25 cellular contexts compared by ENCODE assay signal in the genomic region with DNA sequence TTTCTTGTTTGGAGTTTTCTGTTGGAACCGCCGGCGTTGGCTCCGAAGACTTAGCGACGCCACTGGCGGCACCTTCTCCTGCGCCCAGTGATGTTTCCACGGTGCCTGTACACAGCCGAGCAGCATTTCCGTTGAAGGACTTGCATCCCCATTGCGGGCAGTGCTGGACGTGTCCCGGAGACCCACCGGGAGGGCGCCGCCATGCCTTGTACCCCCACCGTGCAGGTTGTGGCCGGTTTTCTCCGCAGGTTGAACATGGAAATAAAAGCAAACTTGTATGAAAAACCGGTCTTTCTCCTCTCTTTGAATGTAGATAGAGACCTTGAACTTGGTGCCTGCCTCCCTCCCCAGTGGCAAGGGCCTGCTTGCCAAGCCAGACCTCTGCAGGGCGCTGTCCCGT. TPM values are rescaled to one million over a fixed set of nuclear protein-coding genes. Genes with fewer than 3 reads are reported as not detected.
A peak's percentile ranks its signal among the peaks of the same experiment; 100 is the strongest.
DNase-seq lines count a peak whose midpoint lies in the region; ATAC-seq and TF ChIP-seq lines count a peak whose summit lies in the region.
"Had no signal": no experiment of that assay in that cellular context is flagged by ENCODE, and none has a peak within 500 bp of the region (broad histone marks: within the 10 kb centered on the region; RNA-seq: fewer than 3 reads in every experiment).

No MANE protein-coding gene starts in this region.

- H3K79me2 ChIP-seq in H9 (ENCODE audit: insufficient read depth, low read length) (peaks cover 3% of the 10 kb centered on the region; the same call in 1 of the 2 replicates), mammary epithelial cell (ENCODE audit: insufficient read depth, low read length) (peaks cover 34% of the 10 kb centered on the region), osteoblast (ENCODE audit: insufficient read depth, low read length) (peaks cover 32% of the 10 kb centered on the region)

- in situ Hi-C loops in mammary epithelial cell (cut with MboI; ENCODE audit: low sequenced_read_pairs in 2 of 2): no loop called here

- H3K9me3 ChIP-seq in right cardiac atrium (ENCODE audit: control insufficient read depth, low read length) (no peaks in the 10 kb centered on the region), right atrium auricular region (no peaks in the 10 kb centered on the region), H9 (ENCODE audit: control insufficient read depth, low read depth, low read length) (no peaks in the 10 kb centered on the region), mammary epithelial cell (replicated peaks; ENCODE audit: insufficient read depth, low read length) (no peaks in the 10 kb centered on the region), osteoblast (ENCODE audit: low read depth, low read length) (no peaks in the 10 kb centered on the region)
- H3K9me3 ChIP-seq: BLaER1 treated with 17β-estradiol and CSF1 and Interleukin-3, amounts not matched to agents 10 nM and 100 nM; SJCRH30 had no signal

- H4K5ac ChIP-seq in H9 (ENCODE audit: insufficient read length, low read depth, low read length): no peak overlapping the region

- no peaks in the 10 kb centered on the region; a peak in 2 of 5 replicates for H3K9me3 Mint-ChIP-seq in H9
- no peaks in the 10 kb centered on the region for H3K9me3 Mint-ChIP-seq in activated T-cell treated with anti-CD3 and anti-CD28 coated beads, Interleukin-2, amount 50 U/mL, for 4 hours
- H3K9me3 Mint-ChIP-seq: CD4-positive, alpha-beta T cell had no signal

- no peak overlapping the region for H3K14ac ChIP-seq in H9 (ENCODE audit: insufficient read depth, low read length)

- H2AK5ac ChIP-seq in H9 (ENCODE audit: insufficient read length, low read length): no peak overlapping the region

- CTCF ChIA-PET in mammary epithelial cell (lab: Charles Lee; ENCODE audit: low non-redundant PET): no interaction called here

- H3K4me3 ChIP-seq in right cardiac atrium (ENCODE audit: low read length) (no peak overlapping the region), right atrium auricular region (no peak overlapping the region), mammary epithelial cell (replicated peaks in 1 of 3; ENCODE audit: insufficient read depth in 1 of 3, low read depth in 2 of 3, low read length in 3 of 3) (no peak overlapping the region), osteoblast (ENCODE audit: insufficient read depth, low read length) (no peak overlapping the region)
- H3K4me3 ChIP-seq: BLaER1 treated with 17β-estradiol and CSF1 and Interleukin-3, amounts not matched to agents 10 nM and 100 nM; GM12878; GM23248; SJCRH30 had no signal

- H3K27me3 Mint-ChIP-seq in H9 (ENCODE audit: low read depth): no peaks in the 10 kb centered on the region; the same call in 1 of the 2 replicates
- no peaks in the 10 kb centered on the region for H3K27me3 Mint-ChIP-seq in activated T-cell treated with anti-CD3 and anti-CD28 coated beads, Interleukin-2, amount 50 U/mL, for 4 hours (ENCODE audit: low read depth)
- H3K27me3 Mint-ChIP-seq: CD4-positive, alpha-beta T cell had no signal

- H3K18ac ChIP-seq in H9 (ENCODE audit: insufficient read length, low read depth, low read length): no peak overlapping the region

- WGBS in right cardiac atrium: 95% methylated on average over 23 of the region's 23 CpGs
- no CpG with 5 or more reads among the region's 23 CpGs for WGBS in H9 (ENCODE audit: extremely low coverage, insufficient read length, low lambda C conversion rate)
- 94% methylated on average over 10 of the region's 23 CpGs for WGBS in mammary epithelial cell (ENCODE audit: low coverage, missing lambda C conversion rate)

- H2AFZ ChIP-seq in H9 (ENCODE audit: low read length) (no peak overlapping the region), mammary epithelial cell (ENCODE audit: low read depth, low read length) (no peak overlapping the region), osteoblast (ENCODE audit: low read length) (no peak overlapping the region)
- H2AFZ ChIP-seq: GM23248 had no signal

- intact Hi-C loops in right cardiac atrium (cut with DNase I) (no loop called here), mammary epithelial cell (cut with micrococcal nuclease) (no loop called here), posterior vena cava (cut with DNase I) (no loop called here)

- H4K8ac ChIP-seq in H9 (replicated peaks; ENCODE audit: insufficient read length, low read depth, low read length): no peak overlapping the region

- H3K27ac Mint-ChIP-seq in H9: peak overlapping the region; percentile 35 to 76 (median 37); a peak in 4 of 7 replicates
- H3K27ac Mint-ChIP-seq: CD4-positive, alpha-beta T cell had no signal

- H2BK120ac ChIP-seq in H9 (ENCODE audit: low read depth, low read length, poor library complexity, severe bottlenecking): no peak overlapping the region

- peaks cover 5% of the 10 kb centered on the region for H3K79me1 ChIP-seq in H9 (ENCODE audit: insufficient read depth, low read depth, low read length, poor library complexity, severe bottlenecking)

- BruUV-seq in mammary epithelial cell (replicated peaks; lab: Mats Ljungman, UMichigan): TSS peak; percentile 54

- peaks cover 0 to 2% of the 10 kb centered on the region in 2 experiments; a peak in 1 of 4 replicates for H3K4me1 Mint-ChIP-seq in H9
- H3K4me1 Mint-ChIP-seq in activated T-cell treated with anti-CD3 and anti-CD28 coated beads, Interleukin-2, amount 50 U/mL, for 4 hours (ENCODE audit: low read depth): no peaks in the 10 kb centered on the region

- H2BK12ac ChIP-seq in H9 (ENCODE audit: insufficient read length, low read depth, low read length): no peak overlapping the region

- no peak overlapping the region for H2BK20ac ChIP-seq in H9 (ENCODE audit: low read depth, low read length, poor library complexity, severe bottlenecking)

- peak in 2 of 3 donors; percentile 19 to 55 for DNase-seq in right cardiac atrium
- no peak for DNase-seq in right atrium auricular region (ENCODE audit: low spot score)
- DNase-seq in H9: no peak
- DNase-seq in mammary epithelial cell: no peak
- DNase-seq in osteoblast (ENCODE audit: insufficient read length, low spot score, missing footprints): peak; percentile 75
- no peak for DNase-seq in activated T-cell treated with anti-CD3 and anti-CD28 coated beads, Interleukin-2, amount 50 U/mL, for 4 hours
- no peak for DNase-seq in amygdala (lab: John Stamatoyannopoulos, UW)
- DNase-seq in posterior vena cava (ENCODE audit: low spot score): no peak
- DNase-seq: AML-193; CD4-positive, alpha-beta T cell; GDM1; GM23248; IMR-90; NCI-H1048; NCI-H1417; NCI-H1694; NCI-H2081; NCI-H2227 treated with DMSO at 0.1 percent for 48 hours; NCI-H526 treated with DMSO at 0.1 percent for 48 hours; SJCRH30 had no signal

- H4K20me1 ChIP-seq in H9 (ENCODE audit: control insufficient read depth, insufficient read depth, insufficient read length): no peaks in the 10 kb centered on the region
- H4K20me1 ChIP-seq in mammary epithelial cell (ENCODE audit: insufficient read depth, low read length): no peaks in the 10 kb centered on the region
- H4K20me1 ChIP-seq in osteoblast (ENCODE audit: insufficient read depth, low read length): peaks cover 40% of the 10 kb centered on the region

- H3K23me2 ChIP-seq in H9 (ENCODE audit: insufficient read length, low read depth, low read length, poor library complexity, severe bottlenecking): no peaks in the 10 kb centered on the region

- H3T11ph ChIP-seq in H9 (ENCODE audit: low read length): no peak overlapping the region

- no peak overlapping the region for H3K23ac ChIP-seq in H9 (ENCODE audit: insufficient read length, low read depth, low read length)

- no peak overlapping the region for H2BK15ac ChIP-seq in H9 (ENCODE audit: low read depth, low read length)

- TF ChIP-seq CTCF in right atrium auricular region (IDR thresholded peaks at IDR 0.05) (no peak), H9 (conservative IDR thresholded peaks at IDR 0.05) (no peak), mammary epithelial cell (conservative IDR thresholded peaks at IDR 0.05 in 1 of 2, IDR thresholded peaks at IDR 0.05 in 1 of 2; ENCODE audit: extremely low read depth in 1 of 2, insufficient read depth in 1 of 2, low read depth in 1 of 2, low read length in 2 of 2) (no peak), osteoblast (IDR thresholded peaks at IDR 0.05; ENCODE audit: extremely low read depth, low read depth, low read length) (no peak)

- H3K4me1 ChIP-seq in right cardiac atrium (ENCODE audit: control insufficient read depth, insufficient read depth, low read length) (no peaks in the 10 kb centered on the region), right atrium auricular region (no peaks in the 10 kb centered on the region), H9 (ENCODE audit: insufficient read depth, low read length) (no peaks in the 10 kb centered on the region), mammary epithelial cell (ENCODE audit: insufficient read depth, low read length) (no peaks in the 10 kb centered on the region), osteoblast (ENCODE audit: insufficient read depth, low read length) (no peaks in the 10 kb centered on the region)
- H3K4me1 ChIP-seq: SJCRH30 had no signal

- H3K4ac ChIP-seq in H9 (ENCODE audit: low read depth, low read length): no peak overlapping the region

- H3K9ac ChIP-seq in H9 (ENCODE audit: extremely low read depth, insufficient read length, low read length) (no peak overlapping the region), mammary epithelial cell (ENCODE audit: insufficient read depth, low read length) (no peak overlapping the region)
- H3K9ac ChIP-seq: BLaER1 treated with 17β-estradiol and CSF1 and Interleukin-3, amounts not matched to agents 10 nM and 100 nM; GM23248; KMS-11 had no signal

- H3K4me3 Mint-ChIP-seq in H9: no peak overlapping the region; a peak in 1 of 5 replicates
- no peak overlapping the region for H3K4me3 Mint-ChIP-seq in activated T-cell treated with anti-CD3 and anti-CD28 coated beads, Interleukin-2, amount 50 U/mL, for 4 hours
- H3K4me3 Mint-ChIP-seq: CD4-positive, alpha-beta T cell had no signal

- dilution Hi-C loops in mammary epithelial cell (cut with HindIII; ENCODE audit: low sequenced_read_pairs): no loop called here

- H3K36me3 ChIP-seq in right atrium auricular region (peaks cover 60% of the 10 kb centered on the region), mammary epithelial cell (ENCODE audit: insufficient read depth, low read length) (peaks cover 34% of the 10 kb centered on the region), osteoblast (ENCODE audit: insufficient read depth, low read length) (peaks cover 56% of the 10 kb centered on the region)

- ATAC-seq in right cardiac atrium: no peak
- no peak for ATAC-seq in activated T-cell treated with anti-CD3 and anti-CD28 coated beads, Interleukin-2, amount 50 U/mL, for 4 hours
- ATAC-seq: GM12878, Panc1, SK-N-SH treated with all-trans-retinoic acid at 6 μM for 48 hours had no signal

- H4K91ac ChIP-seq in H9 (ENCODE audit: insufficient read length, low read depth, low read length): no peak overlapping the region

- no peak overlapping the region for H3K56ac ChIP-seq in H9 (ENCODE audit: insufficient read length, low read depth, low read length)

- H2BK5ac ChIP-seq in H9 (ENCODE audit: insufficient read length, low read length): no peak overlapping the region

- H3K36me3 Mint-ChIP-seq in H9 (ENCODE audit: insufficient read depth in 1 of 3, low read depth in 3 of 3): peaks cover 52 to 68% (median 63%) of the 10 kb centered on the region in 3 experiments
- peaks cover 41% of the 10 kb centered on the region for H3K36me3 Mint-ChIP-seq in activated T-cell treated with anti-CD3 and anti-CD28 coated beads, Interleukin-2, amount 50 U/mL, for 4 hours (ENCODE audit: insufficient read depth)

- no peak overlapping the region for H3K4me2 ChIP-seq in H9 (ENCODE audit: insufficient read depth, insufficient read length, low read length)
- H3K4me2 ChIP-seq in mammary epithelial cell (ENCODE audit: insufficient read depth, low read depth, low read length): no peak overlapping the region
- no peak overlapping the region for H3K4me2 ChIP-seq in osteoblast (ENCODE audit: insufficient read depth, low read length)
- H3K4me2 ChIP-seq: BLaER1 treated with 17β-estradiol and CSF1 and Interleukin-3, amounts not matched to agents 10 nM and 100 nM; KMS-11 had no signal

- H3K27me3 ChIP-seq in right cardiac atrium (ENCODE audit: control insufficient read depth, insufficient read depth) (no peaks in the 10 kb centered on the region), right atrium auricular region (no peaks in the 10 kb centered on the region), H9 (ENCODE audit: insufficient read depth, low read length) (no peaks in the 10 kb centered on the region), mammary epithelial cell (ENCODE audit: insufficient read depth, low read length) (no peaks in the 10 kb centered on the region), osteoblast (ENCODE audit: insufficient read depth, low read length) (no peaks in the 10 kb centered on the region)
- H3K27me3 ChIP-seq: BLaER1 treated with 17β-estradiol and CSF1 and Interleukin-3, amounts not matched to agents 10 nM and 100 nM; SJCRH30 had no signal

- H3K27ac ChIP-seq in right cardiac atrium (ENCODE audit: low read length): no peak overlapping the region
- no peak overlapping the region for H3K27ac ChIP-seq in right atrium auricular region
- no peak overlapping the region for H3K27ac ChIP-seq in H9 (ENCODE audit: insufficient read length, low read depth, low read length)
- no peak overlapping the region for H3K27ac ChIP-seq in mammary epithelial cell (ENCODE audit: insufficient read depth, low read depth, low read length)
- H3K27ac ChIP-seq in osteoblast (ENCODE audit: low read depth, low read length): no peak overlapping the region
- H3K27ac ChIP-seq: BLaER1 treated with 17β-estradiol and CSF1 and Interleukin-3, amounts not matched to agents 10 nM and 100 nM; GM23248; KMS-11; SJCRH30 had no signal

RNA-seq across cellular contexts. Expression of a gene that starts 22.9 kb away (rescaled TPM):
- total RNA-seq in right cardiac atrium: 10 to 100 TPM; 16.6 to 19.5 (median 19.4) TPM
- polyA plus RNA-seq in right cardiac atrium: 17.9 TPM
- 10 to 100 TPM; 14.2 to 15.0 TPM for total RNA-seq in right atrium auricular region
- total RNA-seq in H9 (2021): 18.4 and 19.3 TPM in 2 replicates
- total RNA-seq in mammary epithelial cell: 10 to 100 TPM in 1 of 2 donors, 1 to 10 TPM in 1; 3.2 to 10.0 TPM
- polyA plus RNA-seq in mammary epithelial cell: 10.7 TPM
- polyA minus RNA-seq in mammary epithelial cell: 9.6 TPM
- total RNA-seq in osteoblast: 3.8 and 4.0 TPM in 2 replicates
- 1 to 10 TPM; 4.9 to 6.5 (median 5.9) TPM for total RNA-seq in activated T-cell treated with anti-CD3 and anti-CD28 coated beads, Interleukin-2, amount 50 U/mL, for 4 hours
- 10 to 100 TPM; 21.4 to 28.3 TPM for total RNA-seq in posterior vena cava

RNA-seq across cellular contexts. Expression of a gene that starts 25.8 kb away (rescaled TPM):
- total RNA-seq in right cardiac atrium (10 to 100 TPM; 64.9 to 81.7 (median 72.8) TPM), right atrium auricular region (10 to 100 TPM; 51.4 to 66.9 TPM), H9 (2021) (337 and 343 TPM in 2 replicates), mammary epithelial cell (100 to 1,000 TPM; 154 to 213 TPM), osteoblast (151 and 176 TPM in 2 replicates), posterior vena cava (10 to 100 TPM; 78.1 to 90.1 TPM)
- polyA plus RNA-seq in right cardiac atrium (40.7 TPM), mammary epithelial cell (119 TPM)
- 344 TPM for polyA minus RNA-seq in mammary epithelial cell
- 100 to 1,000 TPM; 448 to 483 (median 474) TPM for total RNA-seq in activated T-cell treated with anti-CD3 and anti-CD28 coated beads, Interleukin-2, amount 50 U/mL, for 4 hours

Comparison
In these comparisons a context has a peak if more than half of its experiments do, and no peak if none do; other contexts are left out.
1. DNase-seq: peak in right cardiac atrium (2 of 3) and osteoblast (single experiment); none in right atrium auricular region (single experiment), H9 (single experiment), mammary epithelial cell (single experiment), activated T-cell treated with anti-CD3 and anti-CD28 coated beads, Interleukin-2, amount 50 U/mL, for 4 hours (single experiment), amygdala (0 of 56) and posterior vena cava (single experiment).